ENCODE assay signal across 15 cellular contexts in genomic region chr9:89387197-89387849, GRCh38.
A peak's percentile ranks its signal among the peaks of the same experiment; 100 is the strongest.
DNase-seq lines count a peak whose midpoint lies in the region; ATAC-seq and TF ChIP-seq lines count a peak whose summit lies in the region.
"Had no signal": no experiment of that assay in that cellular context is flagged by ENCODE, and none has a peak within 500 bp of the region (broad histone marks: within the 10 kb centered on the region; RNA-seq: fewer than 3 reads in every experiment).

No MANE protein-coding gene starts in this region.

- H3K27me3 ChIP-seq in psoas muscle (ENCODE audit: insufficient read depth in 3 of 3, low read length in 2 of 3) (no peaks in the 10 kb centered on the region), vagina (no peaks in the 10 kb centered on the region)
- H3K27me3 ChIP-seq: gastroesophageal sphincter had no signal

- H3K4me3 Mint-ChIP-seq in natural killer cell treated with Interleukin-12 subunit alpha and Interleukin-12 subunit beta and Interleukin-15 and Interleukin-18, amount 100 ng/mL, for 72 hours = peak overlapping the region; percentile 48
- H3K4me3 Mint-ChIP-seq in natural killer cell = no peak overlapping the region
- H3K4me3 Mint-ChIP-seq: immature natural killer cell had no signal

- H3K36me3 ChIP-seq in psoas muscle (ENCODE audit: insufficient read depth in 1 of 2, low read depth in 1 of 2) (peaks cover 3 to 74% of the 10 kb centered on the region in 2 donors), vagina (peaks cover 0 to 28% of the 10 kb centered on the region in 2 donors)

- in situ Hi-C loops in G401 (cut with HindIII; ENCODE audit: low sequenced_read_pairs) = no loop called here

- TF ChIP-seq POLR2A in vagina (IDR thresholded peaks at IDR 0.05) = no peak

- peaks cover 11% of the 10 kb centered on the region for H3K36me3 Mint-ChIP-seq in natural killer cell treated with Interleukin-12 subunit alpha and Interleukin-12 subunit beta and Interleukin-15 and Interleukin-18, amount 100 ng/mL, for 72 hours
- H3K36me3 Mint-ChIP-seq in natural killer cell = no peaks in the 10 kb centered on the region

- no peak overlapping the region for H3K4me3 ChIP-seq in psoas muscle
- no peak overlapping the region for H3K4me3 ChIP-seq in vagina
- H3K4me3 ChIP-seq: gastroesophageal sphincter had no signal

- H3K9me3 ChIP-seq in psoas muscle (no peaks in the 10 kb centered on the region), vagina (no peaks in the 10 kb centered on the region)
- H3K9me3 ChIP-seq: gastroesophageal sphincter had no signal

- 76 to 89% (median 76%) methylated on average over 20 of the region's 20 CpGs for WGBS in psoas muscle, 3 donors

- peaks cover 45 to 51% of the 10 kb centered on the region in 2 donors for H3K4me1 Mint-ChIP-seq in natural killer cell treated with Interleukin-12 subunit alpha and Interleukin-12 subunit beta and Interleukin-15 and Interleukin-18, amount 100 ng/mL, for 72 hours (ENCODE audit: low read depth in 2 of 2)
- peaks cover 5 to 16% of the 10 kb centered on the region in 2 donors for H3K4me1 Mint-ChIP-seq in natural killer cell

- no peaks in the 10 kb centered on the region for H3K27me3 Mint-ChIP-seq in natural killer cell treated with Interleukin-12 subunit alpha and Interleukin-12 subunit beta and Interleukin-15 and Interleukin-18, amount 100 ng/mL, for 72 hours
- H3K27me3 Mint-ChIP-seq in natural killer cell (ENCODE audit: low read depth in 2 of 2) = no peaks in the 10 kb centered on the region

- peaks cover 18% of the 10 kb centered on the region for H3K4me1 ChIP-seq in psoas muscle
- peaks cover 31% of the 10 kb centered on the region for H3K4me1 ChIP-seq in vagina

- no peak for DNase-seq in natural killer cell treated with Interleukin-12 subunit alpha and Interleukin-12 subunit beta and Interleukin-15 and Interleukin-18, amount 100 ng/mL, for 72 hours (ENCODE audit: low spot score)
- DNase-seq in natural killer cell (no peak), psoas muscle (no peak), vagina (ENCODE audit: extremely low spot score in 2 of 2) (no peak), G401 (ENCODE audit: low spot score) (no peak)
- DNase-seq: activated CD4-positive, CD25-positive, alpha-beta regulatory T cell treated with anti-CD3 and anti-CD28 coated beads, Interleukin-2, amount 50 U/mL, for 72 hours; immature natural killer cell; KG1; NCI-H1092; NK-92 treated with Interleukin-12 subunit alpha and Interleukin-12 subunit beta, amount 100 ng/mL, for 24 hours; stimulated activated CD4-positive, alpha-beta T cell treated with anti-CD3 and anti-CD28 coated beads, Interleukin-4, amount 100 ng/mL, for 4 hours had no signal

- peak overlapping the region; percentile 95 for H3K27ac ChIP-seq in cingulate gyrus (ENCODE audit: low read depth, low read length)
- peak overlapping the region; percentile 85 for H3K27ac ChIP-seq in psoas muscle
- H3K27ac ChIP-seq in vagina = peak overlapping the region; percentile 75

- no peaks in the 10 kb centered on the region for H3K9me3 Mint-ChIP-seq in natural killer cell treated with Interleukin-12 subunit alpha and Interleukin-12 subunit beta and Interleukin-15 and Interleukin-18, amount 100 ng/mL, for 72 hours
- H3K9me3 Mint-ChIP-seq in natural killer cell = no peaks in the 10 kb centered on the region
- H3K9me3 Mint-ChIP-seq: immature natural killer cell had no signal

- H3K27ac Mint-ChIP-seq in natural killer cell treated with Interleukin-12 subunit alpha and Interleukin-12 subunit beta and Interleukin-15 and Interleukin-18, amount 100 ng/mL, for 72 hours = peak overlapping the region; percentile 86 to 96
- H3K27ac Mint-ChIP-seq in natural killer cell = peak overlapping the region in 1 of 2 donors; percentile 59

- intact Hi-C loops in natural killer cell (cut with micrococcal nuclease) = no loop called here
- intact Hi-C loops in psoas muscle (cut with DNase I) = loop anchor here in 1 of 2 donors (5.0 to 10.0 kb wide), 2 partner anchors 110 to 157 kb away; partner anchors contain the start of gene SEMA4D
- intact Hi-C loops in vagina (cut with DNase I) = no loop called here

- no peak for ATAC-seq in natural killer cell treated with Interleukin-12 subunit alpha and Interleukin-12 subunit beta and Interleukin-15 and Interleukin-18, amount 100 ng/mL, for 72 hours
- ATAC-seq in natural killer cell = no peak
- peak in 2 of 4 donors; percentile 7 to 12 for ATAC-seq in psoas muscle
- no peak for ATAC-seq in HG02840 (IDR thresholded peaks at IDR 0.05; ENCODE audit: low FRiP score, unreplicated experiment)
- no peak for ATAC-seq in GM21423 (IDR thresholded peaks at IDR 0.05; ENCODE audit: unreplicated experiment)

- TF ChIP-seq CTCF in natural killer cell (IDR thresholded peaks at IDR 0.05) = no peak
- no peak for TF ChIP-seq CTCF in psoas muscle (IDR thresholded peaks at IDR 0.05)
- no peak for TF ChIP-seq CTCF in vagina (IDR thresholded peaks at IDR 0.05)
